In genomic region chr13:66656050-66656449, GRCh38 we compare ENCODE assay signal across 31 cellular contexts.
DNase-seq lines count a peak whose midpoint lies in the region; ATAC-seq and TF ChIP-seq lines count a peak whose summit lies in the region.
"Had no signal": no experiment of that assay in that cellular context is flagged by ENCODE, and none has a peak within 500 bp of the region (broad histone marks: within the 10 kb centered on the region; RNA-seq: fewer than 3 reads in every experiment).

No MANE protein-coding gene starts in this region.

- POLR2A ChIA-PET in HCT116 (lab: Charles Lee): no interaction called here
- POLR2A ChIA-PET in CD8-positive, alpha-beta memory T cell (lab: Charles Lee): no interaction called here

- no peaks in the 10 kb centered on the region for H4K20me1 ChIP-seq in HCT116 (ENCODE audit: insufficient read depth)
- H4K20me1 ChIP-seq: BLaER1 treated with 17β-estradiol and CSF1 and Interleukin-3, amounts not matched to agents 10 nM and 100 nM had no signal

- no TSS peak for BruUV-seq in HCT116 (replicated peaks; lab: Mats Ljungman, UMichigan)

- H3K27me3 Mint-ChIP-seq in CD8-positive, alpha-beta memory T cell: no peaks in the 10 kb centered on the region
- H3K27me3 Mint-ChIP-seq: activated naive CD8-positive, alpha-beta T cell treated with anti-CD3 and anti-CD28 coated beads, Interleukin-2, amount 10 ng/mL, durations not matched to agents 7 days and 5 days had no signal

- TF ChIP-seq CTCF in HCT116 (IDR thresholded peaks at IDR 0.05 in 2 of 3, conservative IDR thresholded peaks at IDR 0.05 in 1 of 3; ENCODE audit: borderline replicate concordance in 1 of 3, insufficient read depth in 1 of 3, low read depth in 2 of 3, low read length in 2 of 3) (no peak), right atrium auricular region (IDR thresholded peaks at IDR 0.05) (no peak)

- H3K9me3 Mint-ChIP-seq in CD8-positive, alpha-beta memory T cell: peaks cover 2 to 20% (median 10%) of the 10 kb centered on the region in 5 donors
- H3K9me3 Mint-ChIP-seq: activated naive CD8-positive, alpha-beta T cell treated with anti-CD3 and anti-CD28 coated beads, Interleukin-2, amount 10 ng/mL, durations not matched to agents 7 days and 5 days had no signal

- H2AFZ ChIP-seq in HCT116 (ENCODE audit: low read depth, low read length, poor library complexity, severe bottlenecking): peak overlapping the region; percentile 30
- H2AFZ ChIP-seq: parathyroid adenoma had no signal

- no peak overlapping the region for H3K27ac Mint-ChIP-seq in CD8-positive, alpha-beta memory T cell
- H3K27ac Mint-ChIP-seq: activated naive CD8-positive, alpha-beta T cell treated with anti-CD3 and anti-CD28 coated beads, Interleukin-2, amount 10 ng/mL, durations not matched to agents 7 days and 5 days had no signal

- peak; percentile 14 for DNase-seq in NCI-H510A treated with DMSO at 0.1 percent for 48 hours (lab: John Stamatoyannopoulos, UW)
- DNase-seq in NCI-H510A (lab: John Stamatoyannopoulos, UW): no peak
- no peak for DNase-seq in HCT116 (ENCODE audit: low read depth, low spot score)
- peak; percentile 92 for DNase-seq in NCI-H69 (lab: John Stamatoyannopoulos, UW)
- DNase-seq in epithelial cell of prostate (ENCODE audit: low read depth, low spot score): no peak
- no peak for DNase-seq in right atrium auricular region (ENCODE audit: low spot score)
- no peak for DNase-seq in CD8-positive, alpha-beta memory T cell
- DNase-seq: activated CD4-positive, alpha-beta T cell treated with anti-CD3 and anti-CD28 coated beads, Interleukin-2, amount 50 U/mL, for 1 hour; activated CD4-positive, CD25-positive, alpha-beta regulatory T cell; activated effector memory CD4-positive, alpha-beta T cell treated with Interleukin-2 at 50 U/mL for 16 hours; activated naive CD8-positive, alpha-beta T cell treated with anti-CD3 and anti-CD28 coated beads, Interleukin-2, amount 10 ng/mL, durations not matched to agents 7 days and 5 days; activated T-cell treated with anti-CD3 and anti-CD28 coated beads, Interleukin-2, amount 50 U/mL, for 1 hour; colonic mucosa; DND-41; effector CD8-positive, alpha-beta T cell; GF-D8; left ventricle myocardium inferior; mesenchymal stem cell; MG63; NCI-H1417 treated with DMSO at 0.1 percent for 48 hours; NCI-H2081 treated with DMSO at 0.1 percent for 48 hours; stimulated activated naive CD4-positive, alpha-beta T cell treated with Interleukin-2 at 50 U/mL for 16 hours; upper lobe of left lung had no signal

- H3K9me2 ChIP-seq in HCT116 (ENCODE audit: insufficient read depth): no peaks in the 10 kb centered on the region

- CTCF ChIA-PET in HCT116 (lab: Charles Lee): no interaction called here
- CTCF ChIA-PET in CD8-positive, alpha-beta memory T cell (lab: Charles Lee): no interaction called here

- no peak overlapping the region for H3K4me2 ChIP-seq in HCT116 (ENCODE audit: low read length)
- H3K4me2 ChIP-seq: smooth muscle cell had no signal

- no peaks in the 10 kb centered on the region for H3K4me1 Mint-ChIP-seq in CD8-positive, alpha-beta memory T cell
- H3K4me1 Mint-ChIP-seq: activated naive CD8-positive, alpha-beta T cell treated with anti-CD3 and anti-CD28 coated beads, Interleukin-2, amount 10 ng/mL, durations not matched to agents 7 days and 5 days had no signal

- intact Hi-C loops in HCT116 (cut with micrococcal nuclease): no loop called here

- H3K79me2 ChIP-seq in HCT116 (ENCODE audit: insufficient read depth, low read length): no peaks in the 10 kb centered on the region
- H3K79me2 ChIP-seq: parathyroid adenoma had no signal

- H3K27ac ChIP-seq in HCT116 (ENCODE audit: low read depth, low read length) (no peak overlapping the region), epithelial cell of prostate (peak overlapping the region; percentile 80), right atrium auricular region (no peak overlapping the region)
- no peak overlapping the region for H3K27ac ChIP-seq in CD8-positive, alpha-beta memory T cell (ENCODE audit: low read depth, low read length)
- H3K27ac ChIP-seq: ascending aorta; BLaER1 treated with 17β-estradiol and CSF1 and Interleukin-3, amounts not matched to agents 10 nM and 100 nM; colonic mucosa; left ventricle myocardium inferior; parathyroid adenoma; suprapubic skin; upper lobe of left lung had no signal

- no peaks in the 10 kb centered on the region for H3K9me3 ChIP-seq in HCT116 (ENCODE audit: control insufficient read depth in 1 of 2, insufficient read depth in 1 of 2, low read depth in 1 of 2, low read length in 2 of 2)
- H3K9me3 ChIP-seq in right atrium auricular region: no peaks in the 10 kb centered on the region
- H3K9me3 ChIP-seq in CD8-positive, alpha-beta memory T cell (ENCODE audit: low read length): no peaks in the 10 kb centered on the region
- H3K9me3 ChIP-seq: ascending aorta, colonic mucosa, left ventricle myocardium inferior, SJSA1, suprapubic skin, upper lobe of left lung had no signal

- no peaks in the 10 kb centered on the region for H3K36me3 Mint-ChIP-seq in CD8-positive, alpha-beta memory T cell
- H3K36me3 Mint-ChIP-seq: activated naive CD8-positive, alpha-beta T cell treated with anti-CD3 and anti-CD28 coated beads, Interleukin-2, amount 10 ng/mL, durations not matched to agents 7 days and 5 days had no signal

- H3K4me3 ChIP-seq in HCT116 (replicated peaks in 1 of 2; ENCODE audit: low read depth in 1 of 2, low read length in 2 of 2): no peak overlapping the region
- no peak overlapping the region for H3K4me3 ChIP-seq in right atrium auricular region
- no peak overlapping the region for H3K4me3 ChIP-seq in CD8-positive, alpha-beta memory T cell (ENCODE audit: low read length)
- H3K4me3 ChIP-seq: ascending aorta; BLaER1 treated with 17β-estradiol and CSF1 and Interleukin-3, amounts not matched to agents 10 nM and 100 nM; colonic mucosa; K562; left ventricle myocardium inferior; MG63; SJSA1; smooth muscle cell; suprapubic skin; upper lobe of left lung had no signal

- no peak for TF ChIP-seq RAD21 in HCT116 (IDR thresholded peaks at IDR 0.05; ENCODE audit: low read depth)

- ATAC-seq in HCT116: no peak
- ATAC-seq in HG02884 (IDR thresholded peaks at IDR 0.05; ENCODE audit: unreplicated experiment): no peak
- ATAC-seq: K562 had no signal

- H3K36me3 ChIP-seq in HCT116 (ENCODE audit: control insufficient read depth in 1 of 2, insufficient read depth in 2 of 2, low read length in 2 of 2) (no peaks in the 10 kb centered on the region), right atrium auricular region (no peaks in the 10 kb centered on the region)
- no peaks in the 10 kb centered on the region for H3K36me3 ChIP-seq in CD8-positive, alpha-beta memory T cell (ENCODE audit: insufficient read depth, low read length)
- H3K36me3 ChIP-seq: ascending aorta; BLaER1 treated with 17β-estradiol and CSF1 and Interleukin-3, amounts not matched to agents 10 nM and 100 nM; colonic mucosa; left ventricle myocardium inferior; MG63; SJSA1; suprapubic skin; upper lobe of left lung had no signal

- RAD21 ChIA-PET in HCT116 (lab: Charles Lee; ENCODE audit: low non-redundant PET in 1 of 2, low total read pairs in 2 of 2, uncharacterized antibody in 2 of 2, unreplicated experiment in 2 of 2): no interaction called here

- no peak overlapping the region for H3K4me3 Mint-ChIP-seq in CD8-positive, alpha-beta memory T cell
- H3K4me3 Mint-ChIP-seq: activated naive CD8-positive, alpha-beta T cell treated with anti-CD3 and anti-CD28 coated beads, Interleukin-2, amount 10 ng/mL, durations not matched to agents 7 days and 5 days had no signal

- H3K27me3 ChIP-seq in HCT116 (ENCODE audit: insufficient read depth, low read length): no peaks in the 10 kb centered on the region
- no peaks in the 10 kb centered on the region for H3K27me3 ChIP-seq in right atrium auricular region
- H3K27me3 ChIP-seq in CD8-positive, alpha-beta memory T cell (ENCODE audit: insufficient read depth, low read length, poor library complexity, severe bottlenecking): no peaks in the 10 kb centered on the region
- H3K27me3 ChIP-seq: ascending aorta; BLaER1 treated with 17β-estradiol and CSF1 and Interleukin-3, amounts not matched to agents 10 nM and 100 nM; colonic mucosa; MG63; SJSA1; suprapubic skin; upper lobe of left lung had no signal

- TF ChIP-seq POLR2A in HCT116 (IDR thresholded peaks at IDR 0.05; ENCODE audit: borderline replicate concordance, extremely low read depth, insufficient read depth, insufficient read length): no peak

- no peak overlapping the region for H3K9ac ChIP-seq in HCT116 (ENCODE audit: low read length)
- H3K9ac ChIP-seq: BLaER1 treated with 17β-estradiol and CSF1 and Interleukin-3, amounts not matched to agents 10 nM and 100 nM; parathyroid adenoma had no signal

- peaks cover 6 to 26% of the 10 kb centered on the region in 2 experiments for H3K4me1 ChIP-seq in HCT116 (ENCODE audit: control insufficient read depth in 1 of 2, insufficient read depth in 2 of 2, low read length in 2 of 2)
- peaks cover 0 to 13% of the 10 kb centered on the region in 2 donors for H3K4me1 ChIP-seq in right atrium auricular region
- H3K4me1 ChIP-seq in CD8-positive, alpha-beta memory T cell (ENCODE audit: insufficient read depth, low read length): no peaks in the 10 kb centered on the region
- H3K4me1 ChIP-seq: ascending aorta, colonic mucosa, parathyroid adenoma, upper lobe of left lung had no signal

TF ChIP-seq in HCT116, 20 proteins besides CTCF, POLR2A, EP300 and RAD21:
- TF ChIP-seq ATF3 (IDR thresholded peaks at IDR 0.05): no peak
- TF ChIP-seq FOSL1 (IDR thresholded peaks at IDR 0.05; ENCODE audit: low read depth): no peak
- TF ChIP-seq ZFX (IDR thresholded peaks at IDR 0.05): no peak
- TF ChIP-seq ELF1 (IDR thresholded peaks at IDR 0.05; ENCODE audit: borderline replicate concordance, low read depth): no peak
- TF ChIP-seq SIN3A (IDR thresholded peaks at IDR 0.05; ENCODE audit: low read depth): no peak
- TF ChIP-seq EZH2phosphoT487 (IDR thresholded peaks at IDR 0.05; ENCODE audit: borderline replicate concordance): no peak
- TF ChIP-seq EZH2 (IDR thresholded peaks at IDR 0.05): no peak

Comparison
In these comparisons a context has a peak if more than half of its experiments do, and no peak if none do; other contexts are left out.
1. DNase-seq: peak in NCI-H510A treated with DMSO at 0.1 percent for 48 hours (single experiment) and NCI-H69 (single experiment); none in NCI-H510A (single experiment), HCT116 (single experiment), epithelial cell of prostate (single experiment), right atrium auricular region (single experiment) and CD8-positive, alpha-beta memory T cell (0 of 5).